In the genomic region with DNA sequence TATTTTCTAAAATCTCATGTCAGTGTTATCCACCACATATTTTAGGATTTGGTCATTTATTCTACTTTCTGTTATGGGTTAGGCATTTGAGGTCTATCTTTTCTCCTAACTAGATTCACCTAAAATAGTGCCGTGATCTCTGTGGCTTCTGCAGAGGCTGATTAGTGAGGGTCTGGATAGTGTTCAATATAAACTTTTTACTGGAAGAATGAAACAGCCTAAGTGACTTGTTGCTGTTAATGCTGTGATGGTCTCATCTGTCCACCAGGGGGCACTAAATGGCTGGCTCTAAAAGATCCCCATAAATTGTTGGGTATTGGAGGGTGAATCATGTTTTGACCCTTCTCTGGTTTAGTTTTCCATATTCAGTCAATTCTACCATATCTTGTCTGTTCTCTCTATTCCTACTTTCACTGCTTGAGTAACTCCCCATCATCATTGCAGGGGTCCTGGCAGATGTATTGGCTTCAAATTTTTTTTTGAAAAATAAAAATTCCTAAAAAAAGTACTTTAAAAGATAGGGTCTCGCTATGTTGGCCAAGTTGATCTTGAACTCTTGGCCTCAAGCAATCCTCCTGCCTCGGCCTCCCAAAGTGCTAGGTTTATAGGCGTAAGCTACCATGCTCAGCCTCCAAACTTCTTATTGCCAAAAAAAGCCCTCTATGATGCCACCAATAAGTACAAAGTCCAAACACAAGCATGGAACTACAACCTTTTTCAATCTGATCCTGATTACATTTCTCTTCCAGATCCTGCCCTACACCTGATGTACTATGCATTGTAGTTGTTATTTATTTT, we compare ENCODE assay signal across 1 cellular context.
TF ChIP-seq lines count a peak whose summit lies in the region.

No MANE protein-coding gene starts in this region.

TF ChIP-seq in HepG2, 621 proteins besides CTCF, POLR2A, EP300 and RAD21 (continued from another document and continues in another):
- TF ChIP-seq, protein P1, sequence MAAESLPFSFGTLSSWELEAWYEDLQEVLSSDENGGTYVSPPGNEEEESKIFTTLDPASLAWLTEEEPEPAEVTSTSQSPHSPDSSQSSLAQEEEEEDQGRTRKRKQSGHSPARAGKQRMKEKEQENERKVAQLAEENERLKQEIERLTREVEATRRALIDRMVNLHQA (CRISPR knock-in tag; IDR thresholded peaks at IDR 0.05) = peak; percentile 79; the same call in 1 of the 2 replicates
- TF ChIP-seq, protein P2, sequence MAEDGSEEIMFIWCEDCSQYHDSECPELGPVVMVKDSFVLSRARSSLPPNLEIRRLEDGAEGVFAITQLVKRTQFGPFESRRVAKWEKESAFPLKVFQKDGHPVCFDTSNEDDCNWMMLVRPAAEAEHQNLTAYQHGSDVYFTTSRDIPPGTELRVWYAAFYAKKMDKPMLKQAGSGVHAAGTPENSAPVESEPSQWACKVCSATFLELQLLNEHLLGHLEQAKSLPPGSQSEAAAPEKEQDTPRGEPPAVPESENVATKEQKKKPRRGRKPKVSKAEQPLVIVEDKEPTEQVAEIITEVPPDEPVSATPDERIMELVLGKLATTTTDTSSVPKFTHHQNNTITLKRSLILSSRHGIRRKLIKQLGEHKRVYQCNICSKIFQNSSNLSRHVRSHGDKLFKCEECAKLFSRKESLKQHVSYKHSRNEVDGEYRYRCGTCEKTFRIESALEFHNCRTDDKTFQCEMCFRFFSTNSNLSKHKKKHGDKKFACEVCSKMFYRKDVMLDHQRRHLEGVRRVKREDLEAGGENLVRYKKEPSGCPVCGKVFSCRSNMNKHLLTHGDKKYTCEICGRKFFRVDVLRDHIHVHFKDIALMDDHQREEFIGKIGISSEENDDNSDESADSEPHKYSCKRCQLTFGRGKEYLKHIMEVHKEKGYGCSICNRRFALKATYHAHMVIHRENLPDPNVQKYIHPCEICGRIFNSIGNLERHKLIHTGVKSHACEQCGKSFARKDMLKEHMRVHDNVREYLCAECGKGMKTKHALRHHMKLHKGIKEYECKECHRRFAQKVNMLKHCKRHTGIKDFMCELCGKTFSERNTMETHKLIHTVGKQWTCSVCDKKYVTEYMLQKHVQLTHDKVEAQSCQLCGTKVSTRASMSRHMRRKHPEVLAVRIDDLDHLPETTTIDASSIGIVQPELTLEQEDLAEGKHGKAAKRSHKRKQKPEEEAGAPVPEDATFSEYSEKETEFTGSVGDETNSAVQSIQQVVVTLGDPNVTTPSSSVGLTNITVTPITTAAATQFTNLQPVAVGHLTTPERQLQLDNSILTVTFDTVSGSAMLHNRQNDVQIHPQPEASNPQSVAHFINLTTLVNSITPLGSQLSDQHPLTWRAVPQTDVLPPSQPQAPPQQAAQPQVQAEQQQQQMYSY (CRISPR knock-in tag; IDR thresholded peaks at IDR 0.05) = no peak
- TF ChIP-seq, protein P3, sequence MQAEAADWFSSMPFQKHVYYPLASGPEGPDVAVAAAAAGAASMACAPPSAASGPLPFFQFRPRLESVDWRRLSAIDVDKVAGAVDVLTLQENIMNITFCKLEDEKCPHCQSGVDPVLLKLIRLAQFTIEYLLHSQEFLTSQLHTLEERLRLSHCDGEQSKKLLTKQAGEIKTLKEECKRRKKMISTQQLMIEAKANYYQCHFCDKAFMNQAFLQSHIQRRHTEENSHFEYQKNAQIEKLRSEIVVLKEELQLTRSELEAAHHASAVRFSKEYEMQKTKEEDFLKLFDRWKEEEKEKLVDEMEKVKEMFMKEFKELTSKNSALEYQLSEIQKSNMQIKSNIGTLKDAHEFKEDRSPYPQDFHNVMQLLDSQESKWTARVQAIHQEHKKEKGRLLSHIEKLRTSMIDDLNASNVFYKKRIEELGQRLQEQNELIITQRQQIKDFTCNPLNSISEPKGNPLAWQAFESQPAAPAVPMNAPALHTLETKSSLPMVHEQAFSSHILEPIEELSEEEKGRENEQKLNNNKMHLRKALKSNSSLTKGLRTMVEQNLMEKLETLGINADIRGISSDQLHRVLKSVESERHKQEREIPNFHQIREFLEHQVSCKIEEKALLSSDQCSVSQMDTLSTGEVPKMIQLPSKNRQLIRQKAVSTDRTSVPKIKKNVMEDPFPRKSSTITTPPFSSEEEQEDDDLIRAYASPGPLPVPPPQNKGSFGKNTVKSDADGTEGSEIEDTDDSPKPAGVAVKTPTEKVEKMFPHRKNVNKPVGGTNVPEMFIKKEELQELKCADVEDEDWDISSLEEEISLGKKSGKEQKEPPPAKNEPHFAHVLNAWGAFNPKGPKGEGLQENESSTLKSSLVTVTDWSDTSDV (CRISPR knock-in tag; IDR thresholded peaks at IDR 0.05) = no peak; the same call in 1 of the 2 replicates
- TF ChIP-seq, protein P4, sequence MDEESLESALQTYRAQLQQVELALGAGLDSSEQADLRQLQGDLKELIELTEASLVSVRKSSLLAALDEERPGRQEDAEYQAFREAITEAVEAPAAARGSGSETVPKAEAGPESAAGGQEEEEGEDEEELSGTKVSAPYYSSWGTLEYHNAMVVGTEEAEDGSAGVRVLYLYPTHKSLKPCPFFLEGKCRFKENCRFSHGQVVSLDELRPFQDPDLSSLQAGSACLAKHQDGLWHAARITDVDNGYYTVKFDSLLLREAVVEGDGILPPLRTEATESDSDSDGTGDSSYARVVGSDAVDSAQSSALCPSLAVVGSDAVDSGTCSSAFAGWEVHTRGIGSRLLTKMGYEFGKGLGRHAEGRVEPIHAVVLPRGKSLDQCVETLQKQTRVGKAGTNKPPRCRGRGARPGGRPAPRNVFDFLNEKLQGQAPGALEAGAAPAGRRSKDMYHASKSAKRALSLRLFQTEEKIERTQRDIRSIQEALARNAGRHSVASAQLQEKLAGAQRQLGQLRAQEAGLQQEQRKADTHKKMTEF (CRISPR knock-in tag; IDR thresholded peaks at IDR 0.05) = no peak; the same call in 1 of the 2 replicates
- TF ChIP-seq ZNF430 (CRISPR knock-in tag; IDR thresholded peaks at IDR 0.05) (no peak), DNMT1 (CRISPR knock-in tag; IDR thresholded peaks at IDR 0.05) (no peak), NFE2L2 (IDR thresholded peaks at IDR 0.05; ENCODE audit: low read length) (peak; percentile 4; the same call in 1 of the 2 replicates), SIX4 (CRISPR knock-in tag; IDR thresholded peaks at IDR 0.05) (no peak), SP140L (CRISPR knock-in tag; IDR thresholded peaks at IDR 0.05; ENCODE audit: borderline replicate concordance) (no peak), MYNN (CRISPR knock-in tag; IDR thresholded peaks at IDR 0.05; ENCODE audit: low read depth) (no peak), ZNF768 (CRISPR knock-in tag; IDR thresholded peaks at IDR 0.05) (no peak), SMC3 (IDR thresholded peaks at IDR 0.05; ENCODE audit: low read length) (peak; percentile 97), FLYWCH1 (CRISPR knock-in tag; IDR thresholded peaks at IDR 0.05) (no peak), GATAD1 (CRISPR knock-in tag; IDR thresholded peaks at IDR 0.05) (no peak), FOSL1 (CRISPR knock-in tag; IDR thresholded peaks at IDR 0.05; ENCODE audit: borderline replicate concordance) (no peak), SNAPC2 (CRISPR knock-in tag; IDR thresholded peaks at IDR 0.05) (peak; percentile 91; the same call in 1 of the 2 replicates)
- TF ChIP-seq, protein P5, sequence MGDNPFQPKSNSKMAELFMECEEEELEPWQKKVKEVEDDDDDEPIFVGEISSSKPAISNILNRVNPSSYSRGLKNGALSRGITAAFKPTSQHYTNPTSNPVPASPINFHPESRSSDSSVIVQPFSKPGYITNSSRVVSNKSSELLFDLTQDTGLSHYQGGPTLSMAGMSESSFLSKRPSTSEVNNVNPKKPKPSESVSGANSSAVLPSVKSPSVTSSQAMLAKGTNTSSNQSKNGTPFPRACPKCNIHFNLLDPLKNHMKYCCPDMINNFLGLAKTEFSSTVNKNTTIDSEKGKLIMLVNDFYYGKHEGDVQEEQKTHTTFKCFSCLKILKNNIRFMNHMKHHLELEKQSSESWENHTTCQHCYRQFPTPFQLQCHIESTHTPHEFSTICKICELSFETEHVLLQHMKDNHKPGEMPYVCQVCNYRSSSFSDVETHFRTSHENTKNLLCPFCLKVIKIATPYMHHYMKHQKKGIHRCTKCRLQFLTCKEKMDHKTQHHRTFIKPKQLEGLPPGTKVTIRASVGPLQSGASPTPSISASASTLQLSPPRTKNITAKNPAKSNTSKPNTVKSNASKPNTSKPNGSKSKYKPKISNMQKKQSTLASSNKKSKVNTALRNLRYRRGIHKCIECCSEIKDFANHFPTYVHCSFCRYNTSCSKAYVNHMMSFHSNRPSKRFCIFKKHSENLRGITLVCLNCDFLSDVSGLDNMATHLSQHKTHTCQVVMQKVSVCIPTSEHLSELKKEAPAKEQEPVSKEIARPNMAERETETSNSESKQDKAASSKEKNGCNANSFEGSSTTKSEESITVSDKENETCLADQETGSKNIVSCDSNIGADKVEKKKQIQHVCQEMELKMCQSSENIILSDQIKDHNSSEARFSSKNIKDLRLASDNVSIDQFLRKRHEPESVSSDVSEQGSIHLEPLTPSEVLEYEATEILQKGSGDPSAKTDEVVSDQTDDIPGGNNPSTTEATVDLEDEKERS (CRISPR knock-in tag; IDR thresholded peaks at IDR 0.05) = no peak
- TF ChIP-seq, protein P6, sequence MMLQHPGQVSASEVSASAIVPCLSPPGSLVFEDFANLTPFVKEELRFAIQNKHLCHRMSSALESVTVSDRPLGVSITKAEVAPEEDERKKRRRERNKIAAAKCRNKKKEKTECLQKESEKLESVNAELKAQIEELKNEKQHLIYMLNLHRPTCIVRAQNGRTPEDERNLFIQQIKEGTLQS (CRISPR knock-in tag; IDR thresholded peaks at IDR 0.05) = 0 out of 2 replicates have a peak, but pooled peaks have one; percentile 45
- TF ChIP-seq, protein P7, sequence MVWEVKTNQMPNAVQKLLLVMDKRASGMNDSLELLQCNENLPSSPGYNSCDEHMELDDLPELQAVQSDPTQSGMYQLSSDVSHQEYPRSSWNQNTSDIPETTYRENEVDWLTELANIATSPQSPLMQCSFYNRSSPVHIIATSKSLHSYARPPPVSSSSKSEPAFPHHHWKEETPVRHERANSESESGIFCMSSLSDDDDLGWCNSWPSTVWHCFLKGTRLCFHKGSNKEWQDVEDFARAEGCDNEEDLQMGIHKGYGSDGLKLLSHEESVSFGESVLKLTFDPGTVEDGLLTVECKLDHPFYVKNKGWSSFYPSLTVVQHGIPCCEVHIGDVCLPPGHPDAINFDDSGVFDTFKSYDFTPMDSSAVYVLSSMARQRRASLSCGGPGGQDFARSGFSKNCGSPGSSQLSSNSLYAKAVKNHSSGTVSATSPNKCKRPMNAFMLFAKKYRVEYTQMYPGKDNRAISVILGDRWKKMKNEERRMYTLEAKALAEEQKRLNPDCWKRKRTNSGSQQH (CRISPR knock-in tag; IDR thresholded peaks at IDR 0.05; ENCODE audit: low read depth) = no peak
- TF ChIP-seq, protein P8, sequence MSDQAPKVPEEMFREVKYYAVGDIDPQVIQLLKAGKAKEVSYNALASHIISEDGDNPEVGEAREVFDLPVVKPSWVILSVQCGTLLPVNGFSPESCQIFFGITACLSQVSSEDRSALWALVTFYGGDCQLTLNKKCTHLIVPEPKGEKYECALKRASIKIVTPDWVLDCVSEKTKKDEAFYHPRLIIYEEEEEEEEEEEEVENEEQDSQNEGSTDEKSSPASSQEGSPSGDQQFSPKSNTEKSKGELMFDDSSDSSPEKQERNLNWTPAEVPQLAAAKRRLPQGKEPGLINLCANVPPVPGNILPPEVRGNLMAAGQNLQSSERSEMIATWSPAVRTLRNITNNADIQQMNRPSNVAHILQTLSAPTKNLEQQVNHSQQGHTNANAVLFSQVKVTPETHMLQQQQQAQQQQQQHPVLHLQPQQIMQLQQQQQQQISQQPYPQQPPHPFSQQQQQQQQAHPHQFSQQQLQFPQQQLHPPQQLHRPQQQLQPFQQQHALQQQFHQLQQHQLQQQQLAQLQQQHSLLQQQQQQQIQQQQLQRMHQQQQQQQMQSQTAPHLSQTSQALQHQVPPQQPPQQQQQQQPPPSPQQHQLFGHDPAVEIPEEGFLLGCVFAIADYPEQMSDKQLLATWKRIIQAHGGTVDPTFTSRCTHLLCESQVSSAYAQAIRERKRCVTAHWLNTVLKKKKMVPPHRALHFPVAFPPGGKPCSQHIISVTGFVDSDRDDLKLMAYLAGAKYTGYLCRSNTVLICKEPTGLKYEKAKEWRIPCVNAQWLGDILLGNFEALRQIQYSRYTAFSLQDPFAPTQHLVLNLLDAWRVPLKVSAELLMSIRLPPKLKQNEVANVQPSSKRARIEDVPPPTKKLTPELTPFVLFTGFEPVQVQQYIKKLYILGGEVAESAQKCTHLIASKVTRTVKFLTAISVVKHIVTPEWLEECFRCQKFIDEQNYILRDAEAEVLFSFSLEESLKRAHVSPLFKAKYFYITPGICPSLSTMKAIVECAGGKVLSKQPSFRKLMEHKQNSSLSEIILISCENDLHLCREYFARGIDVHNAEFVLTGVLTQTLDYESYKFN (CRISPR knock-in tag; conservative IDR thresholded peaks at IDR 0.05) = no peak
